In the genomic region with DNA sequence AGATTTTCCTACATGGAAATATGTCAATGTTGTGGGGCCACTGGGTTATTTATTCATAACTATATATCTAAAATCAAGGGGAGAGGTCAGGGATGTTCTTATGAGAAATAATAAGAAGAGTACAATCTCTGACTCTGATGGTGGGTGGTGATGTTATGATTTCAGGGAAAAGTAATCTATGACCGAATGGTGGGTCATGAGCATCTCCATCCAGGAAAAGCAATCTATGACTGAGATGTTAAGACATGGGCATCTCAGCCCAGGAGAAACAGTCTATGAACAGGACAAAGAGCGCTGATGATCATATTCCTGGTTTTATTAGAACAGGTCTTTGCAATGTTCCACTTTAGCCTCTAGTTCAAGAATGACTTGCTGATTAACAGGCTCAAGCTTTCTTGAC, we compare ENCODE assay signal across 27 cellular contexts.
DNase-seq lines count a peak whose midpoint lies in the region; ATAC-seq, FAIRE-seq and TF ChIP-seq lines count a peak whose summit lies in the region.
"Had no signal": no experiment of that assay in that cellular context is flagged by ENCODE, and none has a peak within 500 bp of the region (broad histone marks: within the 10 kb centered on the region; RNA-seq: fewer than 3 reads in every experiment).

No MANE protein-coding gene starts in this region.

- H3K79me1 ChIP-seq in IMR-90 (ENCODE audit: low read depth in 1 of 2, low read length in 2 of 2): no peaks in the 10 kb centered on the region

- H3K4me2 ChIP-seq in IMR-90 (ENCODE audit: low read depth, low read length): no peak overlapping the region
- no peak overlapping the region for H3K4me2 ChIP-seq in K562 (ENCODE audit: insufficient read depth, low read length)
- peak overlapping the region; percentile 6 for H3K4me2 ChIP-seq in keratinocyte (ENCODE audit: control insufficient read depth, extremely low read depth, insufficient read depth, low read depth, low read length)
- H3K4me2 ChIP-seq: KMS-11 had no signal

- H2BK15ac ChIP-seq in IMR-90 (ENCODE audit: low read depth, low read length): peak overlapping the region; percentile 66; the same call in 2 of the 3 replicates

- no peak overlapping the region for H2AK9ac ChIP-seq in IMR-90 (replicated peaks; ENCODE audit: low read depth, low read length, poor library complexity)

- H3K79me2 ChIP-seq in K562 (ENCODE audit: control insufficient read depth, insufficient read depth, low read length) (no peaks in the 10 kb centered on the region), keratinocyte (ENCODE audit: control insufficient read depth, insufficient read depth, low read length) (no peaks in the 10 kb centered on the region)

- peak overlapping the region; percentile 53; the same call in 1 of the 2 replicates for H2BK20ac ChIP-seq in IMR-90 (ENCODE audit: low read depth, low read length)

- BruUV-seq in IMR-90 (replicated peaks; lab: Mats Ljungman, UMichigan) (no TSS peak), K562 (replicated peaks; lab: Mats Ljungman, UMichigan) (no TSS peak)

- H3K14ac ChIP-seq in IMR-90 (replicated peaks; ENCODE audit: low read depth, low read length): peak overlapping the region; percentile 14; the same call in 1 of the 2 replicates

- dilution Hi-C loops in IMR-90 (cut with HindIII; ENCODE audit: low sequenced_read_pairs, unreplicated experiment): no loop called here
- dilution Hi-C loops in keratinocyte (cut with MboI; ENCODE audit: extremely low pct_ligation_motif_present, low sequenced_read_pairs): no loop called here

- TF ChIP-seq CTCF in IMR-90 (conservative IDR thresholded peaks at IDR 0.05; ENCODE audit: low read depth, low read length): no peak
- no peak for TF ChIP-seq CTCF in K562 (IDR thresholded peaks at IDR 0.05 in 2 of 3, conservative IDR thresholded peaks at IDR 0.05 in 1 of 3; ENCODE audit: insufficient read depth in 2 of 3, low read depth in 1 of 3, low read length in 3 of 3)
- no peak for TF ChIP-seq CTCF in keratinocyte (optimal IDR thresholded peaks at IDR 0.05 in 1 of 3, IDR thresholded peaks at IDR 0.05 in 1 of 3, conservative IDR thresholded peaks at IDR 0.05 in 1 of 3; ENCODE audit: extremely low read depth in 1 of 3, insufficient read depth in 2 of 3, low read length in 3 of 3)
- TF ChIP-seq CTCF in testis (IDR thresholded peaks at IDR 0.05): no peak

- H3K36me3 ChIP-seq in IMR-90 (ENCODE audit: control insufficient read depth, insufficient read depth, low read length) (no peaks in the 10 kb centered on the region), K562 (ENCODE audit: control insufficient read depth, insufficient read depth, low read length) (no peaks in the 10 kb centered on the region), keratinocyte (ENCODE audit: control insufficient read depth in 2 of 2, extremely low read depth in 1 of 2, insufficient read depth in 2 of 2, low read length in 2 of 2) (no peaks in the 10 kb centered on the region), testis (ENCODE audit: low read depth, missing control alignments) (no peaks in the 10 kb centered on the region)
- H3K36me3 ChIP-seq: BE2C had no signal

- H3K23ac ChIP-seq in IMR-90 (ENCODE audit: low read depth, low read length): no peak overlapping the region

- peaks cover 4% of the 10 kb centered on the region; the same call in 1 of the 2 replicates for H3K4me1 ChIP-seq in IMR-90 (ENCODE audit: control insufficient read depth, insufficient read depth, low read length)
- H3K4me1 ChIP-seq in K562 (replicated peaks in 1 of 2; ENCODE audit: control insufficient read depth in 2 of 2, insufficient read depth in 2 of 2, low read length in 2 of 2): no peaks in the 10 kb centered on the region
- peaks cover 3% of the 10 kb centered on the region for H3K4me1 ChIP-seq in keratinocyte (ENCODE audit: control insufficient read depth, extremely low read depth, insufficient read depth, low read length)
- H3K4me1 ChIP-seq in testis: no peaks in the 10 kb centered on the region
- H3K4me1 ChIP-seq: BE2C had no signal

- no peak for ATAC-seq in IMR-90 (ENCODE audit: low read depth)
- ATAC-seq in K562: no peak
- ATAC-seq: HCT116 had no signal

- CTCF ChIA-PET in IMR-90 (lab: Yijun Ruan, JAX) (interaction anchor here (0.6 kb wide), 1 partner anchor 17 kb away, joined by 3 read pairs; no protein-coding TSS in a partner anchor), K562 (lab: Yijun Ruan, JAX; ENCODE audit: low intra/inter-chr PET ratio) (no interaction called here)

- in situ Hi-C loops in IMR-90 (cut with MboI; ENCODE audit: low sequenced_read_pairs): no loop called here
- in situ Hi-C loops in K562 (cut with MboI): no loop called here

- H3K27ac ChIP-seq in IMR-90 (ENCODE audit: insufficient read depth, low read length): no peak overlapping the region
- no peak overlapping the region for H3K27ac ChIP-seq in K562 (ENCODE audit: extremely low read depth, low read depth, low read length)
- no peak overlapping the region for H3K27ac ChIP-seq in keratinocyte (ENCODE audit: control insufficient read depth, insufficient read depth, low read length)
- H3K27ac ChIP-seq in testis: no peak overlapping the region
- H3K27ac ChIP-seq: KMS-11, RWPE1, SK-N-MC had no signal

- H3K4me3 ChIP-seq in IMR-90 (ENCODE audit: insufficient read depth, low read depth, low read length) (no peak overlapping the region), K562 (no peak overlapping the region), keratinocyte (ENCODE audit: control insufficient read depth in 2 of 3, extremely low read depth in 1 of 3, insufficient read depth in 2 of 3, low read depth in 1 of 3, low read length in 3 of 3) (peak overlapping the region in 1 of 3 experiments; percentile 3), testis (no peak overlapping the region)
- H3K4me3 ChIP-seq: SK-N-MC had no signal

- DNase-seq in EH (ENCODE audit: low read depth) (peak; percentile 16), IMR-90 (peak; percentile 10), K562 (ENCODE audit: extremely low read depth in 1 of 4, low spot score in 3 of 4) (no peak), keratinocyte (ENCODE audit: low read depth, low spot score) (no peak), testis (no peak), ecto neural progenitor cell (ENCODE audit: low spot score) (no peak)
- DNase-seq in activated CD4-positive, alpha-beta T cell treated with anti-CD3 and anti-CD28 coated beads, Interleukin-2, amount 50 U/mL, for 48 hours: no peak
- DNase-seq: 8988T; ACHN; BE2C; CD8-positive, alpha-beta memory T cell; DMS 273 treated with DMSO at 0.1 percent for 48 hours; DMS79; NCI-H1048; NCI-H1417 treated with DMSO at 0.1 percent for 48 hours; NCI-H1694 treated with DMSO at 0.1 percent for 48 hours; NCI-H2081; NCI-H2171; NCI-H226; NCI-H510A; NCI-H69; SHP77 treated with DMSO at 0.1 percent for 48 hours had no signal

- H3K9ac ChIP-seq in IMR-90 (ENCODE audit: low read depth, low read length) (no peak overlapping the region), K562 (ENCODE audit: insufficient read depth in 1 of 2, low read depth in 2 of 2, low read length in 2 of 2) (no peak overlapping the region), keratinocyte (ENCODE audit: control insufficient read depth, extremely low read depth, insufficient read depth, low read length) (no peak overlapping the region)
- H3K9ac ChIP-seq: KMS-11 had no signal

- H2AK5ac ChIP-seq in IMR-90 (ENCODE audit: low read depth, low read length): no peak overlapping the region

- H3K56ac ChIP-seq in IMR-90 (ENCODE audit: extremely low read depth, insufficient read depth, low read length): no peak overlapping the region

- intact Hi-C loops in IMR-90 (cut with micrococcal nuclease) (no loop called here), K562 (cut with micrococcal nuclease) (no loop called here), testis (cut with DNase I; ENCODE audit: low total_unique reads) (no loop called here)

- H2AFZ ChIP-seq in IMR-90 (replicated peaks; ENCODE audit: low read length, poor library complexity) (no peak overlapping the region), K562 (ENCODE audit: low read depth, low read length) (no peak overlapping the region), keratinocyte (ENCODE audit: control insufficient read depth, low read length) (no peak overlapping the region)

- peak overlapping the region; percentile 95 for H2BK5ac ChIP-seq in IMR-90 (ENCODE audit: low read depth, low read length, poor library complexity, severe bottlenecking)

- WGBS in IMR-90 (ENCODE audit: extremely low coverage in 2 of 2, insufficient read length in 1 of 2), 2 experiments: 50% methylated on average over 1 of the region's 2 CpGs; no CpG with 5 or more reads in 1 of the 2 experiments
- 0% methylated on average over 2 of the region's 2 CpGs for WGBS in K562 (ENCODE audit: insufficient coverage, low coverage, missing lambda C conversion rate)
- WGBS in testis, 2 donors: 86 to 96% methylated on average over 1 to 2 of the region's 2 CpGs

- H3K9me1 ChIP-seq in IMR-90 (ENCODE audit: insufficient read depth, low read length): no peaks in the 10 kb centered on the region
- H3K9me1 ChIP-seq in K562 (ENCODE audit: control insufficient read depth, insufficient read depth, low read length): no peaks in the 10 kb centered on the region
- H3K9me1 ChIP-seq in keratinocyte (ENCODE audit: control insufficient read depth, extremely low read depth, insufficient read depth, low read length): no peaks in the 10 kb centered on the region

- H3K9me3 ChIP-seq in IMR-90 (ENCODE audit: control insufficient read depth, insufficient read depth, low read length) (no peaks in the 10 kb centered on the region; the same call in 1 of the 2 replicates), K562 (replicated peaks; ENCODE audit: control insufficient read depth, insufficient read depth, low read depth, low read length) (no peaks in the 10 kb centered on the region), keratinocyte (ENCODE audit: control insufficient read depth, low read depth, low read length) (no peaks in the 10 kb centered on the region), testis (no peaks in the 10 kb centered on the region)
- H3K9me3 ChIP-seq: BE2C had no signal

- peak overlapping the region; percentile 79; the same call in 1 of the 2 replicates for H2BK120ac ChIP-seq in IMR-90 (ENCODE audit: low read depth, low read length)

- peak overlapping the region; percentile 9 to 36; a peak in 3 of 4 replicates for H4K8ac ChIP-seq in IMR-90 (ENCODE audit: low read depth in 2 of 2, low read length in 2 of 2)

- TF ChIP-seq POLR2A in IMR-90 (IDR thresholded peaks at IDR 0.05; ENCODE audit: low read depth, low read length) (no peak), K562 (conservative IDR thresholded peaks at IDR 0.05) (no peak), testis (IDR thresholded peaks at IDR 0.05) (no peak)

- H3K18ac ChIP-seq in IMR-90 (ENCODE audit: low read depth, low read length): peak overlapping the region; percentile 81

- POLR2A ChIA-PET in IMR-90 (lab: Charles Lee; ENCODE audit: unreplicated experiment): no interaction called here
- POLR2A ChIA-PET in K562 (lab: Yijun Ruan, JAX): no interaction called here

- H4K91ac ChIP-seq in IMR-90 (ENCODE audit: insufficient read depth, low read depth, low read length): peak overlapping the region; percentile 44

- no peak for TF ChIP-seq EP300 in K562 (IDR thresholded peaks at IDR 0.05; ENCODE audit: low read length)

- H4K20me1 ChIP-seq in IMR-90 (ENCODE audit: insufficient read depth, low read length) (no peaks in the 10 kb centered on the region), K562 (replicated peaks; ENCODE audit: control insufficient read depth, insufficient read depth, low read length) (no peaks in the 10 kb centered on the region), keratinocyte (ENCODE audit: control insufficient read depth, extremely low read depth, insufficient read depth, low read length) (no peaks in the 10 kb centered on the region)

- H4K5ac ChIP-seq in IMR-90 (ENCODE audit: low read depth, low read length): peak overlapping the region; percentile 75; the same call in 1 of the 2 replicates

- FAIRE-seq in K562 (lab: Jason Lieb, UNC) (no peak), keratinocyte (lab: Jason Lieb, UNC) (peak; percentile 56)
- FAIRE-seq: GM19239 had no signal

- peak overlapping the region; percentile 33; the same call in 1 of the 2 replicates for H3K4ac ChIP-seq in IMR-90 (ENCODE audit: low read depth, low read length)

- no peaks in the 10 kb centered on the region for H3K27me3 ChIP-seq in IMR-90 (ENCODE audit: control insufficient read depth, insufficient read depth, low read length)
- no peaks in the 10 kb centered on the region; a peak in 1 of 5 replicates for H3K27me3 ChIP-seq in K562 (ENCODE audit: control insufficient read depth in 2 of 2, insufficient read depth in 2 of 2, low read length in 2 of 2)
- no peaks in the 10 kb centered on the region for H3K27me3 ChIP-seq in keratinocyte (ENCODE audit: control insufficient read depth, extremely low read depth, insufficient read depth, low read length)
- H3K27me3 ChIP-seq in testis: no peaks in the 10 kb centered on the region
- H3K27me3 ChIP-seq: BE2C had no signal

- TF ChIP-seq RAD21 in IMR-90 (IDR thresholded peaks at IDR 0.05; ENCODE audit: low read length): no peak
- TF ChIP-seq RAD21 in K562 (CRISPR knock-in tag; conservative IDR thresholded peaks at IDR 0.05 in 1 of 2, IDR thresholded peaks at IDR 0.05 in 1 of 2): no peak

Comparison
In these comparisons a context has a peak if more than half of its experiments do, and no peak if none do; other contexts are left out.
1. DNase-seq: peak in EH (single experiment) and IMR-90 (single experiment); none in K562 (0 of 4), keratinocyte (single experiment), testis (single experiment), ecto neural progenitor cell (single experiment) and activated CD4-positive, alpha-beta T cell treated with anti-CD3 and anti-CD28 coated beads, Interleukin-2, amount 50 U/mL, for 48 hours (0 of 2).